ENCODE assay signal across 18 cellular contexts in the genomic region with DNA sequence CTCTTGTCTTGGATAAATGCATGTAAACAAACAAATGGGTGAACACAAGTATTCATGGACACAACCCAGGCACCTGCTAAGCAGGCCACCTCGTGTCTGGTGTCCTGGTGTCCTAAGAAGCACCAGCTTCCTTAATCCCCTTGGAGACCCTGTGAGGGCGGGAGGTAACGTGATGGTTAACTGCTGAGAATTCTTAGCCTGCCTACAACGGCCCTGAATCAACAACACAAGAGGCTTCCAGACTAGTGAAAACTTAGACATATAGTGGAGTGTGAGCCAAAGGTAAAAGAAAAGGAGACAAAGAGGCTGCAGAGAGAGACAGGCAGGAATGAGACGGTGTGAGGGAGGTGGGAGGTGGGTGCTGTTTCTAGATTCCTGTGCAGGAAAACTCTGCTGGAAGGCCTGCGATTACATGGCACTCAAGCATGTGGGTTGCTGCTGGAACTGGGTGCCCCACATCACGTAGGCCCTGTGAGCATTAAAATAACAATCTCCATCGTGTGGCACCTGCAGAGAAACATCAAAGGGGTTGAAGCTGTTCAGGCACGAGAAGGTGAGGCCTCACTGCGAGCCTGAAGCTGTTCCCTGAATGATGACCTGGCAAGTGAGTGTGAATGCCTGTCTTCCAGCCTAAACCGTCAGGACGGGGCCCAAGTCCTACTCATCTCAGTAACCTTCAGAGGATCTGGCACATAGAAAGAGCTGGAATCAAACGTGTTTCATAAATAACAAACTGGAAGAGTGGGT.
A peak's percentile ranks its signal among the peaks of the same experiment; 100 is the strongest.
DNase-seq lines count a peak whose midpoint lies in the region; ATAC-seq and TF ChIP-seq lines count a peak whose summit lies in the region.
"Had no signal": no experiment of that assay in that cellular context is flagged by ENCODE, and none has a peak within 500 bp of the region (broad histone marks: within the 10 kb centered on the region; RNA-seq: fewer than 3 reads in every experiment).

No MANE protein-coding gene starts in this region.

- intact Hi-C loops in mammary epithelial cell (cut with micrococcal nuclease), result no loop called here
- intact Hi-C loops in breast epithelium (cut with DNase I; ENCODE audit: low total_unique reads), result no loop called here

- H3K4me2 ChIP-seq in mammary epithelial cell (ENCODE audit: insufficient read depth, low read depth, low read length), result no peak overlapping the region
- H3K4me2 ChIP-seq: BLaER1 had no signal

- peak overlapping the region; percentile 93 for H3K27ac Mint-ChIP-seq in mesothelial cell of epicardium
- H3K27ac Mint-ChIP-seq in T-cell, result no peak overlapping the region
- H3K27ac Mint-ChIP-seq: CD8-positive, alpha-beta memory T cell had no signal

- DNase-seq in mammary epithelial cell (no peak), breast epithelium (ENCODE audit: low spot score in 2 of 2) (no peak), epithelial cell of esophagus (ENCODE audit: low read depth) (peak; percentile 68), mesothelial cell of epicardium (ENCODE audit: low spot score in 2 of 2, unreplicated experiment in 2 of 2) (no peak), thoracic aorta (ENCODE audit: low spot score) (no peak), T-cell (no peak), HuH-7.5 (ENCODE audit: low spot score) (no peak)
- DNase-seq: CD8-positive, alpha-beta memory T cell; EL; H7; KG1; NCI-H1048; NCI-H1694; Right ventricle myocardium superior had no signal

- no peak for TF ChIP-seq POLR2A in breast epithelium (IDR thresholded peaks at IDR 0.05)

- POLR2A ChIA-PET in T-cell (lab: Charles Lee), result no interaction called here

- H3K27me3 ChIP-seq in mammary epithelial cell (ENCODE audit: insufficient read depth, low read length) (no peaks in the 10 kb centered on the region), breast epithelium (no peaks in the 10 kb centered on the region), thoracic aorta (replicated peaks; ENCODE audit: insufficient read depth) (no peaks in the 10 kb centered on the region)
- H3K27me3 ChIP-seq: BLaER1 had no signal

- H3K9me3 Mint-ChIP-seq in mesothelial cell of epicardium (peaks cover 4% of the 10 kb centered on the region), T-cell (no peaks in the 10 kb centered on the region)
- H3K9me3 Mint-ChIP-seq: CD8-positive, alpha-beta memory T cell had no signal

- CTCF ChIA-PET in mammary epithelial cell (lab: Charles Lee; ENCODE audit: low non-redundant PET) (no interaction called here), T-cell (lab: Charles Lee) (no interaction called here)

- no peaks in the 10 kb centered on the region for H4K20me1 ChIP-seq in mammary epithelial cell (ENCODE audit: insufficient read depth, low read length)
- H4K20me1 ChIP-seq: BLaER1 had no signal

- dilution Hi-C loops in mammary epithelial cell (cut with HindIII; ENCODE audit: low sequenced_read_pairs), result no loop called here

- ATAC-seq in thoracic aorta (ENCODE audit: insufficient number of reproducible peaks, low FRiP score, low read depth) (no peak), T-cell (replicated peaks in 1 of 4) (no peak), GM21381 (IDR thresholded peaks at IDR 0.05; ENCODE audit: unreplicated experiment) (no peak)
- ATAC-seq: Panc1 had no signal

- no peak overlapping the region for H3K9ac ChIP-seq in mammary epithelial cell (ENCODE audit: insufficient read depth, low read length)
- H3K9ac ChIP-seq: BLaER1 had no signal

- H3K9me3 ChIP-seq in mammary epithelial cell (replicated peaks; ENCODE audit: insufficient read depth, low read length), result no peaks in the 10 kb centered on the region
- no peaks in the 10 kb centered on the region for H3K9me3 ChIP-seq in breast epithelium
- no peaks in the 10 kb centered on the region for H3K9me3 ChIP-seq in thoracic aorta

- no peaks in the 10 kb centered on the region for H3K4me1 ChIP-seq in mammary epithelial cell (ENCODE audit: insufficient read depth, low read length)
- no peaks in the 10 kb centered on the region for H3K4me1 ChIP-seq in breast epithelium
- peaks cover 25 to 92% of the 10 kb centered on the region in 2 donors for H3K4me1 ChIP-seq in thoracic aorta (ENCODE audit: control insufficient read depth in 1 of 2, low read depth in 2 of 2)

- in situ Hi-C loops in mammary epithelial cell (cut with MboI; ENCODE audit: low sequenced_read_pairs in 2 of 2), result no loop called here

- H3K27me3 Mint-ChIP-seq in mesothelial cell of epicardium (ENCODE audit: low read depth) (no peaks in the 10 kb centered on the region), T-cell (peaks cover 19 to 25% of the 10 kb centered on the region in 2 donors)

- BruUV-seq in mammary epithelial cell (replicated peaks; lab: Mats Ljungman, UMichigan), result no TSS peak

- peaks cover 39% of the 10 kb centered on the region for H3K4me1 Mint-ChIP-seq in mesothelial cell of epicardium
- H3K4me1 Mint-ChIP-seq in T-cell, result no peaks in the 10 kb centered on the region
- H3K4me1 Mint-ChIP-seq: CD8-positive, alpha-beta memory T cell had no signal

- peak overlapping the region; percentile 20 for H2AFZ ChIP-seq in mammary epithelial cell (ENCODE audit: low read depth, low read length)

- H3K36me3 Mint-ChIP-seq in mesothelial cell of epicardium, result no peaks in the 10 kb centered on the region
- no peaks in the 10 kb centered on the region for H3K36me3 Mint-ChIP-seq in T-cell

- TF ChIP-seq CTCF in mammary epithelial cell (conservative IDR thresholded peaks at IDR 0.05 in 1 of 2, IDR thresholded peaks at IDR 0.05 in 1 of 2; ENCODE audit: extremely low read depth in 1 of 2, insufficient read depth in 1 of 2, low read depth in 1 of 2, low read length in 2 of 2), result no peak
- TF ChIP-seq CTCF in breast epithelium (IDR thresholded peaks at IDR 0.05), result no peak
- no peak for TF ChIP-seq CTCF in epithelial cell of esophagus (IDR thresholded peaks at IDR 0.05; ENCODE audit: insufficient read depth, low read depth, low read length, missing control alignments)
- TF ChIP-seq CTCF in mesothelial cell of epicardium (IDR thresholded peaks at IDR 0.05; ENCODE audit: unreplicated experiment), result no peak
- no peak for TF ChIP-seq CTCF in thoracic aorta (IDR thresholded peaks at IDR 0.05)

- H3K4me3 Mint-ChIP-seq in mesothelial cell of epicardium (no peak overlapping the region), T-cell (no peak overlapping the region)
- H3K4me3 Mint-ChIP-seq: CD8-positive, alpha-beta memory T cell had no signal

- no peak overlapping the region for H3K4me3 ChIP-seq in mammary epithelial cell (replicated peaks in 1 of 3; ENCODE audit: insufficient read depth in 1 of 3, low read depth in 2 of 3, low read length in 3 of 3)
- H3K4me3 ChIP-seq in breast epithelium, result no peak overlapping the region
- no peak overlapping the region for H3K4me3 ChIP-seq in epithelial cell of esophagus (ENCODE audit: low read length)
- H3K4me3 ChIP-seq in thoracic aorta, result no peak overlapping the region
- H3K4me3 ChIP-seq: BLaER1 had no signal

- WGBS in mammary epithelial cell (ENCODE audit: low coverage, missing lambda C conversion rate), result 49% methylated on average over 13 of the region's 13 CpGs

- H3K27ac ChIP-seq in mammary epithelial cell (ENCODE audit: insufficient read depth, low read depth, low read length) (no peak overlapping the region), breast epithelium (peak overlapping the region in 1 of 2 donors; percentile 10), thoracic aorta (peak overlapping the region; percentile 89 to 91)
- H3K27ac ChIP-seq: 22Rv1, BLaER1 had no signal

- H3K79me2 ChIP-seq in mammary epithelial cell (ENCODE audit: insufficient read depth, low read length), result no peaks in the 10 kb centered on the region

- H3K36me3 ChIP-seq in mammary epithelial cell (ENCODE audit: insufficient read depth, low read length), result no peaks in the 10 kb centered on the region
- no peaks in the 10 kb centered on the region for H3K36me3 ChIP-seq in breast epithelium
- H3K36me3 ChIP-seq in thoracic aorta, result no peaks in the 10 kb centered on the region
- H3K36me3 ChIP-seq: BLaER1 had no signal
